ENCODE assay signal across 11 cellular contexts in the genomic region with DNA sequence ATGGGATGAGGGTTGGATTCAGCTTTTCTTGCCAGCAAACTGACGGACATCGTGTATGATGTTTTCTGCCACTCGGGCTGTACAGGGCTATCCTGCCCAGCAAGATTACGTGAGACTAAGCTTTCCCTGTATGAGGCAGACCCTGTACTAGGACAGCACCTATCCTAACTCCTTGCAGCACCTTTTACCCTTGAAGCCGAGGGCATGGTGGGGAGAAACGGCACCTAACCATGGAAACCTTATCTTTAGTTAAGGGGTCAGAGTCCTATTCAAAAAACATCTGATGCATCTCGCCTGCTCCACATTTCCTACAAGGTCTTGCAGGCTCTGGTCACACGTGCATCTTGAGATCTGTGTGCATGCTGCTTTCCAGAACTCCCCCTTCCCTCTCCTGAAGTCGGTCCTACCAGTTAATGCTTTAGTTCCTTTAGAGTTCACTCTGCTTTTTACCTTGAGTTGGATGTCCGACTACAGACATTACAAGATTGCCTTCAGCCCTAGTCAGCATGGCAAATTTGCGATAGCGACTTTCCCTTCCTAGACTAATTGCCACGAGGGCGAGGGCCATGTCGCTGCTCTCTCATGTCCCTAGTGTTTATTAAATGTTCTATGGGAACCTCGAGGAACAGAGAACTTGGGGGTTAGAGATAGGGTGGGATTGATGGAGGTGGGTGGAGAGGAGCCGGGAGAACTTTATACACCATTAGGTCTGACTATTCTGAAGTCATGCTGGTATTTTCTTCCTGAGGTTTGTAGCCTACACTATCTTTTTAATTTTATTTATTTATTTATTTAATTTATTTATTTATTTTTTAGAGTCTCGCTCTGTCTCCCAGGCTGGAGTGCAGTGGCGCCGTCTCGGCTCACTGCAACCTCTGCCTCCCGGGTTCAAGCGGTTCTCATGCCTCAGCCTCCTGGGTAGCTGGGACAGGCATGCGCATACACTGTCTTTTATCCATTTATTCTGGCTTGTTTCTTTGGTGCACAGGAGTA. TPM values are rescaled to one million over a fixed set of nuclear protein-coding genes. Genes with fewer than 3 reads are reported as not detected.
A peak's percentile ranks its signal among the peaks of the same experiment; 100 is the strongest.
DNase-seq lines count a peak whose midpoint lies in the region; ATAC-seq lines count a peak whose summit lies in the region.
"Had no signal": no experiment of that assay in that cellular context is flagged by ENCODE, and none has a peak within 500 bp of the region (broad histone marks: within the 10 kb centered on the region; RNA-seq: fewer than 3 reads in every experiment).

No MANE protein-coding gene starts in this region.

- H3K4me3 Mint-ChIP-seq in activated naive CD8-positive, alpha-beta T cell: no peak overlapping the region
- H3K4me3 Mint-ChIP-seq in activated naive CD8-positive, alpha-beta T cell treated with anti-CD3 and anti-CD28 coated beads, Interleukin-2, amount 50 U/mL, for 24 hours: no peak overlapping the region
- H3K4me3 Mint-ChIP-seq in activated T-helper 1 cell treated with anti-CD3 and anti-CD28 coated beads, Interleukin-12 subunit alpha, Interleukin-12 subunit beta, Interleukin-2, Interleukin-4 antibody, amounts not matched to agents 30 ng/mL and 10 ng/mL and 1 ng/mL, durations not matched to agents 14 hours and 24 hours and 36 hours: no peak overlapping the region
- peak overlapping the region; percentile 67 for H3K4me3 Mint-ChIP-seq in stimulated activated effector memory CD8-positive, alpha-beta T cell treated with anti-CD3 and anti-CD28 coated beads, Interleukin-12 subunit alpha, Interleukin-12 subunit beta, amount 100 ng/mL, for 72 hours
- H3K4me3 Mint-ChIP-seq: activated CD4-positive, alpha-beta T cell treated with anti-CD3 and anti-CD28 coated beads, Interleukin-2, amount 10 ng/mL, durations not matched to agents 7 days and 5 days had no signal

- H3K9me3 Mint-ChIP-seq in activated naive CD8-positive, alpha-beta T cell (ENCODE audit: low read depth): no peaks in the 10 kb centered on the region
- no peaks in the 10 kb centered on the region for H3K9me3 Mint-ChIP-seq in activated naive CD8-positive, alpha-beta T cell treated with anti-CD3 and anti-CD28 coated beads, Interleukin-2, amount 50 U/mL, for 24 hours
- H3K9me3 Mint-ChIP-seq in activated T-helper 1 cell treated with anti-CD3 and anti-CD28 coated beads, Interleukin-12 subunit alpha, Interleukin-12 subunit beta, Interleukin-2, Interleukin-4 antibody, amounts not matched to agents 30 ng/mL and 10 ng/mL and 1 ng/mL, durations not matched to agents 14 hours and 24 hours and 36 hours: no peaks in the 10 kb centered on the region
- H3K9me3 Mint-ChIP-seq in stimulated activated effector memory CD8-positive, alpha-beta T cell treated with anti-CD3 and anti-CD28 coated beads, Interleukin-12 subunit alpha, Interleukin-12 subunit beta, amount 100 ng/mL, for 72 hours: no peaks in the 10 kb centered on the region
- H3K9me3 Mint-ChIP-seq: activated CD4-positive, alpha-beta T cell treated with anti-CD3 and anti-CD28 coated beads, Interleukin-2, amount 10 ng/mL, durations not matched to agents 7 days and 5 days had no signal

- H3K27ac Mint-ChIP-seq in activated naive CD8-positive, alpha-beta T cell: peak overlapping the region; percentile 46
- no peak overlapping the region for H3K27ac Mint-ChIP-seq in activated naive CD8-positive, alpha-beta T cell treated with anti-CD3 and anti-CD28 coated beads, Interleukin-2, amount 50 U/mL, for 24 hours
- peak overlapping the region; percentile 18 for H3K27ac Mint-ChIP-seq in activated T-helper 1 cell treated with anti-CD3 and anti-CD28 coated beads, Interleukin-12 subunit alpha, Interleukin-12 subunit beta, Interleukin-2, Interleukin-4 antibody, amounts not matched to agents 30 ng/mL and 10 ng/mL and 1 ng/mL, durations not matched to agents 14 hours and 24 hours and 36 hours
- H3K27ac Mint-ChIP-seq in stimulated activated effector memory CD8-positive, alpha-beta T cell treated with anti-CD3 and anti-CD28 coated beads, Interleukin-12 subunit alpha, Interleukin-12 subunit beta, amount 100 ng/mL, for 72 hours: peak overlapping the region; percentile 90

- DNase-seq in activated naive CD8-positive, alpha-beta T cell treated with anti-CD3 and anti-CD28 coated beads, Interleukin-2, amount 50 U/mL, for 24 hours: no peak
- peak; percentile 9 for DNase-seq in M059J (ENCODE audit: low read depth)
- no peak for DNase-seq in activated T-helper 1 cell treated with anti-CD3 and anti-CD28 coated beads, Interleukin-12 subunit alpha, Interleukin-12 subunit beta, Interleukin-2, Interleukin-4 antibody, amounts not matched to agents 30 ng/mL and 10 ng/mL and 1 ng/mL, durations not matched to agents 14 hours and 24 hours and 36 hours (ENCODE audit: low spot score)
- DNase-seq in stimulated activated effector memory CD8-positive, alpha-beta T cell treated with anti-CD3 and anti-CD28 coated beads, Interleukin-12 subunit alpha, Interleukin-12 subunit beta, amount 100 ng/mL, for 72 hours (ENCODE audit: low spot score in 2 of 2): no peak
- DNase-seq in germinal center (ENCODE audit: low spot score): no peak
- DNase-seq in DMS79 (lab: John Stamatoyannopoulos, UW): no peak
- DNase-seq: activated CD4-positive, alpha-beta T cell treated with anti-CD3 and anti-CD28 coated beads, Interleukin-2, amount 10 ng/mL, durations not matched to agents 7 days and 5 days; brain microvascular endothelial cell; C1 segment of cervical spinal cord had no signal

- ATAC-seq in activated naive CD8-positive, alpha-beta T cell treated with anti-CD3 and anti-CD28 coated beads, Interleukin-2, amount 50 U/mL, for 24 hours: no peak
- ATAC-seq in stimulated activated effector memory CD8-positive, alpha-beta T cell treated with anti-CD3 and anti-CD28 coated beads, Interleukin-12 subunit alpha, Interleukin-12 subunit beta, amount 100 ng/mL, for 72 hours: no peak
- no peak for ATAC-seq in GM21526 (IDR thresholded peaks at IDR 0.05; ENCODE audit: low FRiP score, unreplicated experiment)

- peaks cover 60% of the 10 kb centered on the region for H3K4me1 Mint-ChIP-seq in activated naive CD8-positive, alpha-beta T cell (ENCODE audit: low read depth)
- peaks cover 71% of the 10 kb centered on the region for H3K4me1 Mint-ChIP-seq in activated naive CD8-positive, alpha-beta T cell treated with anti-CD3 and anti-CD28 coated beads, Interleukin-2, amount 50 U/mL, for 24 hours
- peaks cover 63% of the 10 kb centered on the region for H3K4me1 Mint-ChIP-seq in activated T-helper 1 cell treated with anti-CD3 and anti-CD28 coated beads, Interleukin-12 subunit alpha, Interleukin-12 subunit beta, Interleukin-2, Interleukin-4 antibody, amounts not matched to agents 30 ng/mL and 10 ng/mL and 1 ng/mL, durations not matched to agents 14 hours and 24 hours and 36 hours (ENCODE audit: low read depth)
- H3K4me1 Mint-ChIP-seq in stimulated activated effector memory CD8-positive, alpha-beta T cell treated with anti-CD3 and anti-CD28 coated beads, Interleukin-12 subunit alpha, Interleukin-12 subunit beta, amount 100 ng/mL, for 72 hours: peaks cover 72% of the 10 kb centered on the region

- intact Hi-C loops in activated T-helper 1 cell treated with anti-CD3 and anti-CD28 coated beads, Interleukin-12 subunit alpha, Interleukin-12 subunit beta, Interleukin-2, Interleukin-4 antibody, amounts not matched to agents 30 ng/mL and 10 ng/mL and 1 ng/mL, durations not matched to agents 14 hours and 24 hours and 36 hours (cut with micrococcal nuclease): loop anchor here (10.0 kb wide), 4 partner anchors 836 to 1886 kb away; partner anchors contain the start of genes ANKLE2, SFSWAP and ULK1

- peaks cover 25% of the 10 kb centered on the region for H3K36me3 Mint-ChIP-seq in activated naive CD8-positive, alpha-beta T cell
- peaks cover 49% of the 10 kb centered on the region for H3K36me3 Mint-ChIP-seq in activated naive CD8-positive, alpha-beta T cell treated with anti-CD3 and anti-CD28 coated beads, Interleukin-2, amount 50 U/mL, for 24 hours (ENCODE audit: low read depth)
- H3K36me3 Mint-ChIP-seq in activated T-helper 1 cell treated with anti-CD3 and anti-CD28 coated beads, Interleukin-12 subunit alpha, Interleukin-12 subunit beta, Interleukin-2, Interleukin-4 antibody, amounts not matched to agents 30 ng/mL and 10 ng/mL and 1 ng/mL, durations not matched to agents 14 hours and 24 hours and 36 hours (ENCODE audit: low read depth): peaks cover 49% of the 10 kb centered on the region
- peaks cover 68% of the 10 kb centered on the region for H3K36me3 Mint-ChIP-seq in stimulated activated effector memory CD8-positive, alpha-beta T cell treated with anti-CD3 and anti-CD28 coated beads, Interleukin-12 subunit alpha, Interleukin-12 subunit beta, amount 100 ng/mL, for 72 hours

- H3K27me3 Mint-ChIP-seq in activated naive CD8-positive, alpha-beta T cell: no peaks in the 10 kb centered on the region
- no peaks in the 10 kb centered on the region for H3K27me3 Mint-ChIP-seq in activated naive CD8-positive, alpha-beta T cell treated with anti-CD3 and anti-CD28 coated beads, Interleukin-2, amount 50 U/mL, for 24 hours
- no peaks in the 10 kb centered on the region for H3K27me3 Mint-ChIP-seq in activated T-helper 1 cell treated with anti-CD3 and anti-CD28 coated beads, Interleukin-12 subunit alpha, Interleukin-12 subunit beta, Interleukin-2, Interleukin-4 antibody, amounts not matched to agents 30 ng/mL and 10 ng/mL and 1 ng/mL, durations not matched to agents 14 hours and 24 hours and 36 hours (ENCODE audit: insufficient read depth)
- H3K27me3 Mint-ChIP-seq: activated CD4-positive, alpha-beta T cell treated with anti-CD3 and anti-CD28 coated beads, Interleukin-2, amount 10 ng/mL, durations not matched to agents 7 days and 5 days had no signal

RNA-seq across cellular contexts. Expression of gene RAN, which starts 6.6 kb away (rescaled TPM):
- total RNA-seq in M059J (2014; rRNA removed; shearing (Covaris generic)): 435 and 579 TPM in 2 replicates
- 1,823 and 1,852 TPM in 2 replicates for total RNA-seq in activated T-helper 1 cell treated with anti-CD3 and anti-CD28 coated beads, Interleukin-12 subunit alpha, Interleukin-12 subunit beta, Interleukin-2, Interleukin-4 antibody, amounts not matched to agents 30 ng/mL and 10 ng/mL and 1 ng/mL, durations not matched to agents 14 hours and 24 hours and 36 hours

RNA-seq across cellular contexts. Expression of gene STX2, which starts 39.4 kb away (rescaled TPM):
- 17.8 and 29.2 TPM in 2 replicates for total RNA-seq in M059J (2014; rRNA removed; shearing (Covaris generic))
- 15.9 and 17.9 TPM in 2 replicates for total RNA-seq in activated T-helper 1 cell treated with anti-CD3 and anti-CD28 coated beads, Interleukin-12 subunit alpha, Interleukin-12 subunit beta, Interleukin-2, Interleukin-4 antibody, amounts not matched to agents 30 ng/mL and 10 ng/mL and 1 ng/mL, durations not matched to agents 14 hours and 24 hours and 36 hours
